In genomic region chrX:153829549-153829798, GRCh38 we compare ENCODE assay signal across 10 cellular contexts. TPM values are rescaled to one million over a fixed set of nuclear protein-coding genes. Genes with fewer than 3 reads are reported as not detected.
DNase-seq lines count a peak whose midpoint lies in the region; ATAC-seq, FAIRE-seq and TF ChIP-seq lines count a peak whose summit lies in the region.
"Had no signal": no experiment of that assay in that cellular context is flagged by ENCODE, and none has a peak within 500 bp of the region (broad histone marks: within the 10 kb centered on the region; RNA-seq: fewer than 3 reads in every experiment).

No MANE protein-coding gene starts in this region.

- no peak for TF ChIP-seq CTCF in astrocyte of the cerebellum (IDR thresholded peaks at IDR 0.05; ENCODE audit: low read depth, low read length, missing control alignments)
- no peak for TF ChIP-seq CTCF in mucosa of descending colon (IDR thresholded peaks at IDR 0.05)

- H3K36me3 ChIP-seq in mucosa of descending colon (ENCODE audit: low read depth), result no peaks in the 10 kb centered on the region

- ATAC-seq in memory B cell (ENCODE audit: low read depth), result no peak
- no peak for ATAC-seq in stimulated activated naive B cell treated with anti-CD40 and anti-IgM and Interleukin-4, amounts not matched to agents 10 μg/mL and 1 μg/mL and 100 μg/mL, for 72 hours (replicated peaks)
- ATAC-seq in GM21367 (IDR thresholded peaks at IDR 0.05; ENCODE audit: unreplicated experiment), result no peak
- no peak for ATAC-seq in mucosa of descending colon

- DNase-seq in HEK293T (ENCODE audit: extremely low spot score) (peak; percentile 16), astrocyte of the cerebellum (ENCODE audit: low read depth) (no peak), memory B cell (ENCODE audit: low spot score in 2 of 2) (no peak), GM19238 (ENCODE audit: insufficient read length, low spot score) (no peak), H54 (ENCODE audit: insufficient read length, low spot score) (no peak), mucosa of descending colon (no peak)
- DNase-seq in stimulated activated naive B cell treated with anti-CD40 and anti-IgM and Interleukin-4, amounts not matched to agents 10 μg/mL and 1 μg/mL and 100 μg/mL, for 72 hours, result no peak

- no peaks in the 10 kb centered on the region for H3K9me3 Mint-ChIP-seq in memory B cell
- no peaks in the 10 kb centered on the region for H3K9me3 Mint-ChIP-seq in stimulated activated naive B cell treated with anti-CD40 and anti-IgM and Interleukin-4, amounts not matched to agents 10 μg/mL and 1 μg/mL and 100 μg/mL, for 72 hours

- no peaks in the 10 kb centered on the region for H3K4me1 ChIP-seq in mucosa of descending colon (ENCODE audit: low read depth)

- H3K9me3 ChIP-seq in mucosa of descending colon, result no peaks in the 10 kb centered on the region

- H3K36me3 Mint-ChIP-seq in memory B cell, result no peaks in the 10 kb centered on the region
- no peaks in the 10 kb centered on the region for H3K36me3 Mint-ChIP-seq in stimulated activated naive B cell treated with anti-CD40 and anti-IgM and Interleukin-4, amounts not matched to agents 10 μg/mL and 1 μg/mL and 100 μg/mL, for 72 hours

- in situ Hi-C loops in astrocyte of the cerebellum (cut with HindIII; ENCODE audit: low sequenced_read_pairs), result no loop called here

- H3K4me3 Mint-ChIP-seq in memory B cell, result peak overlapping the region; percentile 56
- H3K4me3 Mint-ChIP-seq in stimulated activated naive B cell treated with anti-CD40 and anti-IgM and Interleukin-4, amounts not matched to agents 10 μg/mL and 1 μg/mL and 100 μg/mL, for 72 hours, result peak overlapping the region; percentile 59 to 73

- TF ChIP-seq POLR2A in H54 (IDR thresholded peaks at IDR 0.05; ENCODE audit: low read depth, low read length), result no peak

- H3K4me1 Mint-ChIP-seq in memory B cell, result peaks cover 6% of the 10 kb centered on the region
- H3K4me1 Mint-ChIP-seq in stimulated activated naive B cell treated with anti-CD40 and anti-IgM and Interleukin-4, amounts not matched to agents 10 μg/mL and 1 μg/mL and 100 μg/mL, for 72 hours, result peaks cover 0 to 3% of the 10 kb centered on the region in 2 donors

- CTCF ChIA-PET in HEK293T (lab: Yijun Ruan, JAX), result no interaction called here

- intact Hi-C loops in mucosa of descending colon (cut with DNase I, micrococcal nuclease), result no loop called here

- H3K4me3 ChIP-seq in astrocyte of the cerebellum (ENCODE audit: low read depth, low read length), result peak overlapping the region; percentile 7
- no peak overlapping the region for H3K4me3 ChIP-seq in mucosa of descending colon

- FAIRE-seq in H54 (lab: Jason Lieb, UNC), result no peak
- FAIRE-seq: G401.6 had no signal

- no peak overlapping the region for H3K27ac Mint-ChIP-seq in memory B cell
- no peak overlapping the region for H3K27ac Mint-ChIP-seq in stimulated activated naive B cell treated with anti-CD40 and anti-IgM and Interleukin-4, amounts not matched to agents 10 μg/mL and 1 μg/mL and 100 μg/mL, for 72 hours

- POLR2A ChIA-PET in HEK293T (lab: Yijun Ruan, JAX), result no interaction called here

- peaks cover 14% of the 10 kb centered on the region for H3K27me3 Mint-ChIP-seq in memory B cell
- peaks cover 49 to 53% of the 10 kb centered on the region in 2 donors for H3K27me3 Mint-ChIP-seq in stimulated activated naive B cell treated with anti-CD40 and anti-IgM and Interleukin-4, amounts not matched to agents 10 μg/mL and 1 μg/mL and 100 μg/mL, for 72 hours

TF ChIP-seq in HEK293T, 16 proteins besides CTCF, POLR2A, EP300 and RAD21:
- TF ChIP-seq ZNF384 (IDR thresholded peaks at IDR 0.05) (no peak), TARDBP (IDR thresholded peaks at IDR 0.05) (no peak), ELF4 (IDR thresholded peaks at IDR 0.05) (no peak), SUZ12 (IDR thresholded peaks at IDR 0.05) (no peak), BHLHE40 (IDR thresholded peaks at IDR 0.05; ENCODE audit: borderline replicate concordance) (no peak), FOXK2 (IDR thresholded peaks at IDR 0.05) (no peak), NFRKB (IDR thresholded peaks at IDR 0.05) (no peak), ARNT (IDR thresholded peaks at IDR 0.05) (no peak), FOXM1 (IDR thresholded peaks at IDR 0.05; ENCODE audit: borderline replicate concordance) (no peak), HDGF (IDR thresholded peaks at IDR 0.05; ENCODE audit: borderline replicate concordance) (no peak), FOXA1 (IDR thresholded peaks at IDR 0.05) (no peak), LEF1 (IDR thresholded peaks at IDR 0.05; ENCODE audit: borderline replicate concordance) (no peak), SP1 (IDR thresholded peaks at IDR 0.05) (no peak), L3MBTL2 (conservative IDR thresholded peaks at IDR 0.05) (no peak), CTBP1 (IDR thresholded peaks at IDR 0.05; ENCODE audit: borderline replicate concordance) (no peak), PKNOX1 (IDR thresholded peaks at IDR 0.05) (no peak)

RNA-seq across cellular contexts. Expression of gene PDZD4, which starts 0.9 kb away (rescaled TPM):
- total RNA-seq in mucosa of descending colon, result 10 to 100 TPM in 1 of 3 donors, 1 to 10 TPM in 2; 1.5 to 24.2 (median 2.8) TPM

RNA-seq across cellular contexts. Expression of gene SSR4, which starts 35.0 kb away (rescaled TPM):
- total RNA-seq in mucosa of descending colon, result 100 to 1,000 TPM; 129 to 297 (median 174) TPM

RNA-seq across cellular contexts. Expression of gene IDH3G, which starts 35.3 kb away (rescaled TPM):
- total RNA-seq in mucosa of descending colon, result 10 to 100 TPM; 57.8 to 89.9 (median 79.3) TPM

RNA-seq across cellular contexts. Expression of gene SRPK3, which starts 48.6 kb away (rescaled TPM):
- total RNA-seq in mucosa of descending colon, result 1 to 10 TPM in 2 of 3 donors, under 1 TPM in 1; 0.55 to 4.6 (median 1.0) TPM
- total RNA-seq: glomerular endothelial cell had no signal

RNA-seq across cellular contexts. Expression of gene L1CAM, which starts 56.5 kb away (rescaled TPM):
- 10 to 100 TPM in 1 of 3 donors, 1 to 10 TPM in 2; 3.0 to 66.9 (median 7.0) TPM for total RNA-seq in mucosa of descending colon
